25 cellular contexts compared by ENCODE assay signal in the genomic region with DNA sequence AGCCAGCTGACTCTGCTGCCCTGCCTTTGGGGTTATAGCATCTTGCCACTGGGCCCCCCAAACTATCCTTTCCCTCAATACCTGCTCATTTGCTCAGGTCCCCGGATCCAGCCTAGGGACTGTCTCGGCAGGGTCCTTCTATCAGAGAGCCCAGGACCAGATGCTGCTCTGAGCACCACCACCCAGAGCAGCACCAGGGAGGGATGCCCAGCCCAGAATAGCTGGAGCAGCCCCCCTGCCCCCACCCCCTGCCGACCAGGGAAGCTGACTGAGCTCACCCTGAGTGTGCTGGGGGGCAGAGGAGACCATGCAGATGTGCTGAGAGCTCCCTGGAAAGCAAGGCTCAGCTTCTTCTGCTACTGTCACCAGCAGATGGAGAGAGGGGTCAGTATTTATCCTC.
"Had no signal": no experiment of that assay in that cellular context is flagged by ENCODE, and none has a peak within 500 bp of the region (broad histone marks: within the 10 kb centered on the region; RNA-seq: fewer than 3 reads in every experiment).

No MANE protein-coding gene starts in this region.

- H3K36me3 ChIP-seq: stomach, suprapubic skin, thoracic aorta, thyroid gland, tibial artery, tibial nerve, transverse colon, upper lobe of left lung, upper lobe of right lung, uterus, vagina had no signal

- H3K4me3 ChIP-seq: stomach, suprapubic skin, testis, thoracic aorta, thyroid gland, tibial artery, tibial nerve, transverse colon, upper lobe of left lung, upper lobe of right lung, uterus, vagina had no signal

- FAIRE-seq: urothelium cell line had no signal

- H3K27me3 ChIP-seq: stomach, suprapubic skin, testis, thyroid gland, tibial artery, tibial nerve, transverse colon, upper lobe of left lung, upper lobe of right lung, uterus, vagina had no signal

- H3K9me3 ChIP-seq: suprapubic skin, testis, thoracic aorta, thyroid gland, transverse colon, upper lobe of right lung, vagina had no signal

- H3K27ac ChIP-seq: stomach, suprapubic skin, testis, thoracic aorta, thyroid gland, tibial artery, tibial nerve, transverse colon, upper lobe of left lung, upper lobe of right lung, uterus, vagina had no signal

- H3K4me1 ChIP-seq: stomach, suprapubic skin, testis, thyroid gland, tibial artery, tibial nerve, transverse colon, upper lobe of left lung, upper lobe of right lung, uterus, vagina had no signal

- DNase-seq: stimulated activated CD4-positive, alpha-beta T cell treated with anti-CD3 and anti-CD28 coated beads, Interleukin-2, amount 100 ng/mL, for 48 hours; stimulated activated CD4-positive, alpha-beta T cell treated with anti-CD3 and anti-CD28 coated beads, Interleukin-4, amount 100 ng/mL, for 1 hour; stimulated activated CD4-positive, alpha-beta T cell treated with anti-CD3 and anti-CD28 coated beads, Interleukin-4, amount 100 ng/mL, for 24 hours; stimulated activated CD4-positive, alpha-beta T cell treated with anti-CD3 and anti-CD28 coated beads, Interleukin-4, amount 100 ng/mL, for 4 hours; stimulated activated CD8-positive, alpha-beta memory T cell treated with anti-CD3 and anti-CD28 coated beads, Interleukin-4, amount 100 ng/mL, for 48 hours; stimulated activated naive B cell treated with anti-CD40 and anti-IgM and Interleukin-4, amounts not matched to agents 10 μg/mL and 1 μg/mL and 100 μg/mL, for 72 hours; stimulated activated naive CD4-positive, alpha-beta T cell; stimulated activated naive CD4-positive, alpha-beta T cell treated with Interleukin-2 at 50 U/mL for 16 hours; stimulated activated naive CD8-positive, alpha-beta T cell treated with anti-CD3 and anti-CD28 coated beads, Interleukin-15, amount 100 ng/mL, for 72 hours; stimulated activated naive CD8-positive, alpha-beta T cell treated with anti-CD3 and anti-CD28 coated beads, Interleukin-15, Interleukin-2, amounts not matched to agents 100 U/mL and 50 U/mL, for 24 hours; stomach; substantia nigra; testis; thyroid gland; tibial artery; transverse colon; trophoblast cell; upper lobe of right lung; uterus had no signal
